34 cellular contexts compared by ENCODE assay signal in genomic region chr2:170856066-170856465, GRCh38. TPM values are rescaled to one million over a fixed set of nuclear protein-coding genes. Genes with fewer than 3 reads are reported as not detected.
"Had no signal": no experiment of that assay in that cellular context is flagged by ENCODE, and none has a peak within 500 bp of the region (broad histone marks: within the 10 kb centered on the region; RNA-seq: fewer than 3 reads in every experiment).

No MANE protein-coding gene starts in this region.

- H3K4me1 Mint-ChIP-seq: activated B cell treated with CpG ODN at 0.5 μM for 24 hours; activated CD4-positive, alpha-beta T cell treated with anti-CD3 and anti-CD28 coated beads, Interleukin-2, amount 10 ng/mL, durations not matched to agents 24 days and 14 days; activated naive CD4-positive, alpha-beta T cell treated with anti-CD3 and anti-CD28 coated beads, Interleukin-2, amount 10 ng/mL, durations not matched to agents 7 days and 5 days; activated naive CD4-positive, alpha-beta T cell treated with anti-CD3 and anti-CD28 coated beads, Interleukin-2, amount 50 U/mL, for 24 hours; activated naive CD8-positive, alpha-beta T cell treated with anti-CD3 and anti-CD28 coated beads, Interleukin-2, amount 10 ng/mL, durations not matched to agents 7 days and 5 days; activated naive CD8-positive, alpha-beta T cell treated with anti-CD3 and anti-CD28 coated beads, Interleukin-2, amount 50 U/mL, for 24 hours; activated T-helper 17 cell treated with anti-CD3 and anti-CD28 coated beads, Interleukin-2, amount 50 U/mL, for 72 hours had no signal

- H3K9me3 ChIP-seq: ascending aorta had no signal

- H3K36me3 Mint-ChIP-seq: activated CD4-positive, alpha-beta memory T cell treated with anti-CD3 and anti-CD28 coated beads for 36 hours; activated naive CD4-positive, alpha-beta T cell treated with anti-CD3 and anti-CD28 coated beads, Interleukin-2, amount 10 ng/mL, durations not matched to agents 7 days and 5 days; activated naive CD8-positive, alpha-beta T cell; activated naive CD8-positive, alpha-beta T cell treated with anti-CD3 and anti-CD28 coated beads, Interleukin-2, amount 10 ng/mL, durations not matched to agents 7 days and 5 days had no signal

- DNase-seq: activated B cell treated with CpG ODN at 0.5 μM for 24 hours; activated CD4-positive, alpha-beta memory T cell treated with anti-CD3 and anti-CD28 coated beads for 36 hours; activated CD4-positive, alpha-beta T cell treated with anti-CD3 and anti-CD28 coated beads for 4 hours; activated CD4-positive, alpha-beta T cell treated with anti-CD3 and anti-CD28 coated beads, Interleukin-2, amount 10 ng/mL, durations not matched to agents 24 days and 14 days; activated CD4-positive, alpha-beta T cell treated with anti-CD3 and anti-CD28 coated beads, Interleukin-2, amount 50 U/mL, for 1 hour; activated CD4-positive, alpha-beta T cell treated with anti-CD3 and anti-CD28 coated beads, Interleukin-2, amount 50 U/mL, for 4 hours; activated CD4-positive, CD25-positive, alpha-beta regulatory T cell treated with anti-CD3 and anti-CD28 coated beads, Interleukin-2, amount 50 U/mL, for 72 hours; activated CD8-positive, alpha-beta memory T cell treated with anti-CD3 and anti-CD28 coated beads, Interleukin-2, amount 50 U/mL, for 4 hours; activated CD8-positive, alpha-beta T cell treated with anti-CD3 and anti-CD28 coated beads for 36 hours; activated effector memory CD4-positive, alpha-beta T cell treated with anti-CD3 and anti-CD28 coated beads, Interleukin-2, amount 50 U/mL, for 16 hours; activated gamma-delta T cell treated with Interleukin-2 at 50 U/mL for 16 hours; activated naive CD4-positive, alpha-beta T cell treated with anti-CD3 and anti-CD28 coated beads, Interleukin-2, amount 10 ng/mL, durations not matched to agents 7 days and 5 days; activated naive CD4-positive, alpha-beta T cell treated with Interleukin-2 at 50 U/mL for 16 hours; activated naive CD8-positive, alpha-beta T cell treated with anti-CD3 and anti-CD28 coated beads, Interleukin-2, amount 10 ng/mL, durations not matched to agents 7 days and 5 days; activated naive CD8-positive, alpha-beta T cell treated with anti-CD3 and anti-CD28 coated beads, Interleukin-2, amount 50 U/mL, for 24 hours; activated T-cell treated with anti-CD3 and anti-CD28 coated beads for 4 hours; activated T-cell treated with anti-CD3 and anti-CD28 coated beads, Interleukin-2, amount 50 U/mL, for 1 hour; activated T-cell treated with anti-CD3 and anti-CD28 coated beads, Interleukin-2, amount 50 U/mL, for 4 hours; activated T-cell treated with anti-CD3 and anti-CD28 coated beads, Interleukin-2, amount 50 U/mL, for 72 hours; central memory CD4-positive, alpha-beta T cell; SW 1271; T-helper 1 cell; T-helper 2 cell; T-helper 9 cell had no signal

- H3K27ac Mint-ChIP-seq: activated B cell treated with CpG ODN at 0.5 μM for 24 hours; activated CD4-positive, alpha-beta memory T cell treated with anti-CD3 and anti-CD28 coated beads for 36 hours; activated CD4-positive, alpha-beta T cell treated with anti-CD3 and anti-CD28 coated beads, Interleukin-2, amount 10 ng/mL, durations not matched to agents 24 days and 14 days; activated CD8-positive, alpha-beta T cell treated with anti-CD3 and anti-CD28 coated beads for 36 hours; activated naive CD4-positive, alpha-beta T cell treated with anti-CD3 and anti-CD28 coated beads, Interleukin-2, amount 10 ng/mL, durations not matched to agents 7 days and 5 days; activated naive CD4-positive, alpha-beta T cell treated with anti-CD3 and anti-CD28 coated beads, Interleukin-2, amount 50 U/mL, for 24 hours; activated naive CD8-positive, alpha-beta T cell; activated naive CD8-positive, alpha-beta T cell treated with anti-CD3 and anti-CD28 coated beads, Interleukin-2, amount 10 ng/mL, durations not matched to agents 7 days and 5 days; activated naive CD8-positive, alpha-beta T cell treated with anti-CD3 and anti-CD28 coated beads, Interleukin-2, amount 50 U/mL, for 24 hours; activated T-cell treated with anti-CD3 and anti-CD28 coated beads, Interleukin-2, amount 50 U/mL, for 72 hours; activated T-helper 1 cell treated with anti-CD3 and anti-CD28 coated beads, Interleukin-12 subunit alpha, Interleukin-12 subunit beta, Interleukin-2, Interleukin-4 antibody, amounts not matched to agents 30 ng/mL and 10 ng/mL and 1 ng/mL, durations not matched to agents 14 hours and 24 hours and 36 hours; activated T-helper 17 cell treated with anti-CD3 and anti-CD28 coated beads, Interleukin-2, amount 50 U/mL, for 72 hours; brain; T-helper 1 cell treated with Interleukin-12 subunit alpha and Interleukin-12 subunit beta and Interleukin-4 antibody, amounts not matched to agents 30 μg/mL and 1 μg/mL, for 36 hours; T-helper 2 cell treated with Interferon-gamma antibody and Interleukin-4, amounts not matched to agents 5 μg/mL and 100 μg/mL, for 36 hours had no signal

- H3K4me3 Mint-ChIP-seq: activated B cell treated with CpG ODN at 0.5 μM for 24 hours; activated CD4-positive, alpha-beta memory T cell treated with anti-CD3 and anti-CD28 coated beads for 36 hours; activated CD4-positive, alpha-beta T cell treated with anti-CD3 and anti-CD28 coated beads, Interleukin-2, amount 10 ng/mL, durations not matched to agents 24 days and 14 days; activated CD8-positive, alpha-beta T cell treated with anti-CD3 and anti-CD28 coated beads for 36 hours; activated naive CD4-positive, alpha-beta T cell treated with anti-CD3 and anti-CD28 coated beads, Interleukin-2, amount 10 ng/mL, durations not matched to agents 7 days and 5 days; activated naive CD4-positive, alpha-beta T cell treated with anti-CD3 and anti-CD28 coated beads, Interleukin-2, amount 50 U/mL, for 24 hours; activated naive CD8-positive, alpha-beta T cell; activated naive CD8-positive, alpha-beta T cell treated with anti-CD3 and anti-CD28 coated beads, Interleukin-2, amount 10 ng/mL, durations not matched to agents 7 days and 5 days; activated naive CD8-positive, alpha-beta T cell treated with anti-CD3 and anti-CD28 coated beads, Interleukin-2, amount 50 U/mL, for 24 hours; activated T-cell treated with anti-CD3 and anti-CD28 coated beads, Interleukin-2, amount 50 U/mL, for 4 hours; activated T-cell treated with anti-CD3 and anti-CD28 coated beads, Interleukin-2, amount 50 U/mL, for 72 hours; activated T-helper 1 cell treated with anti-CD3 and anti-CD28 coated beads, Interleukin-12 subunit alpha, Interleukin-12 subunit beta, Interleukin-2, Interleukin-4 antibody, amounts not matched to agents 30 ng/mL and 10 ng/mL and 1 ng/mL, durations not matched to agents 14 hours and 24 hours and 36 hours; activated T-helper 17 cell treated with anti-CD3 and anti-CD28 coated beads, Interleukin-2, amount 50 U/mL, for 72 hours; brain; T-helper 1 cell treated with Interleukin-12 subunit alpha and Interleukin-12 subunit beta and Interleukin-4 antibody, amounts not matched to agents 30 μg/mL and 1 μg/mL, for 36 hours; T-helper 2 cell treated with Interferon-gamma antibody and Interleukin-4, amounts not matched to agents 5 μg/mL and 100 μg/mL, for 36 hours had no signal

- H3K9me3 Mint-ChIP-seq: activated B cell treated with CpG ODN at 0.5 μM for 24 hours; activated CD4-positive, alpha-beta memory T cell treated with anti-CD3 and anti-CD28 coated beads for 36 hours; activated CD4-positive, alpha-beta T cell treated with anti-CD3 and anti-CD28 coated beads, Interleukin-2, amount 10 ng/mL, durations not matched to agents 24 days and 14 days; activated CD8-positive, alpha-beta T cell treated with anti-CD3 and anti-CD28 coated beads for 36 hours; activated naive CD4-positive, alpha-beta T cell treated with anti-CD3 and anti-CD28 coated beads, Interleukin-2, amount 10 ng/mL, durations not matched to agents 7 days and 5 days; activated naive CD4-positive, alpha-beta T cell treated with anti-CD3 and anti-CD28 coated beads, Interleukin-2, amount 50 U/mL, for 24 hours; activated naive CD8-positive, alpha-beta T cell treated with anti-CD3 and anti-CD28 coated beads, Interleukin-2, amount 10 ng/mL, durations not matched to agents 7 days and 5 days; activated naive CD8-positive, alpha-beta T cell treated with anti-CD3 and anti-CD28 coated beads, Interleukin-2, amount 50 U/mL, for 24 hours; activated T-cell treated with anti-CD3 and anti-CD28 coated beads, Interleukin-2, amount 50 U/mL, for 4 hours; activated T-cell treated with anti-CD3 and anti-CD28 coated beads, Interleukin-2, amount 50 U/mL, for 72 hours; activated T-helper 1 cell treated with anti-CD3 and anti-CD28 coated beads, Interleukin-12 subunit alpha, Interleukin-12 subunit beta, Interleukin-2, Interleukin-4 antibody, amounts not matched to agents 30 ng/mL and 10 ng/mL and 1 ng/mL, durations not matched to agents 14 hours and 24 hours and 36 hours; T-helper 1 cell treated with Interleukin-12 subunit alpha and Interleukin-12 subunit beta and Interleukin-4 antibody, amounts not matched to agents 30 μg/mL and 1 μg/mL, for 36 hours; T-helper 2 cell treated with Interferon-gamma antibody and Interleukin-4, amounts not matched to agents 5 μg/mL and 100 μg/mL, for 36 hours had no signal

- H3K27me3 ChIP-seq: ascending aorta had no signal

- H3K27me3 Mint-ChIP-seq: activated CD4-positive, alpha-beta T cell treated with anti-CD3 and anti-CD28 coated beads, Interleukin-2, amount 10 ng/mL, durations not matched to agents 24 days and 14 days; activated naive CD8-positive, alpha-beta T cell; activated naive CD8-positive, alpha-beta T cell treated with anti-CD3 and anti-CD28 coated beads, Interleukin-2, amount 50 U/mL, for 24 hours; activated T-helper 17 cell treated with anti-CD3 and anti-CD28 coated beads, Interleukin-2, amount 50 U/mL, for 72 hours; brain had no signal

- ATAC-seq: activated CD8-positive, alpha-beta T cell treated with anti-CD3 and anti-CD28 coated beads for 36 hours; activated naive CD8-positive, alpha-beta T cell treated with anti-CD3 and anti-CD28 coated beads, Interleukin-2, amount 50 U/mL, for 24 hours; activated T-cell treated with anti-CD3 and anti-CD28 coated beads, Interleukin-2, amount 50 U/mL, for 4 hours; activated T-cell treated with anti-CD3 and anti-CD28 coated beads, Interleukin-2, amount 50 U/mL, for 72 hours; activated T-helper 17 cell treated with anti-CD3 and anti-CD28 coated beads, Interleukin-2, amount 50 U/mL, for 72 hours had no signal

- H3K27ac ChIP-seq: ascending aorta, VCaP had no signal

- H3K4me1 ChIP-seq: ascending aorta had no signal

- H3K4me3 ChIP-seq: ascending aorta had no signal

- FAIRE-seq: TTC549 had no signal

RNA-seq across cellular contexts. Expression of gene GAD1, which starts 39.4 kb away (rescaled TPM):
- total RNA-seq: activated B cell treated with CpG ODN at 0.5 μM for 24 hours had no signal
